ENCODE assay signal across 21 cellular contexts in the genomic region with DNA sequence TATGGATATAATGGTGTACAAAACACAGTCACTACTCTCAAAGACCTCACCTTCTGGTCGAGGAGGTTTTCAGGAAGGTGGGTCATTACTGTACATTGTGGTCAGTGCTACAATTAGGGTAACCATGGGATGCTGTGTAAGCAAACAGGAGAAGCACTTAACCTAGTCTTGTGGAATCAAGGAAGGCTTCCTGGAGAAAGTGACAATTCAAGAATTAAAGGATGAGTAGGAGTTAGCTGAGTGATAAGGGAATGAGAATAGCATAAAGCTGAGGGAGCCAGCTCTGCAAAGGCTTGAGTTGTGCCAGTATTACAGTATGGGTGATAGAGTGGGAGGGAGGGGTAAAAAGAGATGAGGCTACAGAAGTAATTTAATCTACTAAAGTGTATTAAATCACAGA.
"Had no signal": no experiment of that assay in that cellular context is flagged by ENCODE, and none has a peak within 500 bp of the region (broad histone marks: within the 10 kb centered on the region; RNA-seq: fewer than 3 reads in every experiment).

No MANE protein-coding gene starts in this region.

- H3K9me3 ChIP-seq: colonic mucosa, mucosa of descending colon, neutrophil, right atrium auricular region, sigmoid colon, testis, tibial nerve, upper lobe of right lung, vagina had no signal

- H3K4me1 Mint-ChIP-seq: naive thymus-derived CD8-positive, alpha-beta T cell; stimulated activated naive B cell treated with anti-CD40 and anti-IgM and Interleukin-4, amounts not matched to agents 10 μg/mL and 1 μg/mL and 100 μg/mL, for 72 hours; stimulated activated naive CD8-positive, alpha-beta T cell treated with anti-CD3 and anti-CD28 coated beads, Interleukin-15, amount 100 ng/mL, for 72 hours had no signal

- H3K4me3 Mint-ChIP-seq: endodermal cell; naive thymus-derived CD8-positive, alpha-beta T cell; stimulated activated naive B cell treated with anti-CD40 and anti-IgM and Interleukin-4, amounts not matched to agents 10 μg/mL and 1 μg/mL and 100 μg/mL, for 72 hours; stimulated activated naive CD8-positive, alpha-beta T cell treated with anti-CD3 and anti-CD28 coated beads, Interleukin-15, amount 100 ng/mL, for 72 hours had no signal

- H3K27me3 ChIP-seq: colonic mucosa, neutrophil, right atrium auricular region, sigmoid colon, testis, tibial nerve, upper lobe of right lung, vagina had no signal

- H3K4me1 ChIP-seq: colonic mucosa, right atrium auricular region, testis, tibial nerve, upper lobe of right lung, vagina had no signal

- FAIRE-seq: endothelial cell of umbilical vein had no signal

- H3K27me3 Mint-ChIP-seq: stimulated activated naive B cell treated with anti-CD40 and anti-IgM and Interleukin-4, amounts not matched to agents 10 μg/mL and 1 μg/mL and 100 μg/mL, for 72 hours; stimulated activated naive CD8-positive, alpha-beta T cell treated with anti-CD3 and anti-CD28 coated beads, Interleukin-15, amount 100 ng/mL, for 72 hours had no signal

- H3K9me3 Mint-ChIP-seq: endodermal cell; naive thymus-derived CD8-positive, alpha-beta T cell; stimulated activated naive B cell treated with anti-CD40 and anti-IgM and Interleukin-4, amounts not matched to agents 10 μg/mL and 1 μg/mL and 100 μg/mL, for 72 hours; stimulated activated naive CD8-positive, alpha-beta T cell treated with anti-CD3 and anti-CD28 coated beads, Interleukin-15, amount 100 ng/mL, for 72 hours had no signal

- H3K4me3 ChIP-seq: colonic mucosa, mucosa of descending colon, right atrium auricular region, sigmoid colon, skin epidermis, testis, tibial nerve, upper lobe of right lung, vagina had no signal

- H3K36me3 ChIP-seq: colonic mucosa, neutrophil, sigmoid colon, tibial nerve, upper lobe of right lung, vagina had no signal

- ATAC-seq: mucosa of descending colon; naive thymus-derived CD8-positive, alpha-beta T cell; stimulated activated naive B cell treated with anti-CD40 and anti-IgM and Interleukin-4, amounts not matched to agents 10 μg/mL and 1 μg/mL and 100 μg/mL, for 72 hours; stimulated activated naive CD8-positive, alpha-beta T cell treated with anti-CD3 and anti-CD28 coated beads, Interleukin-15, amount 100 ng/mL, for 72 hours; upper lobe of right lung had no signal

- H3K27ac ChIP-seq: colonic mucosa, neutrophil, right atrium auricular region, skin epidermis, testis, tibial nerve, upper lobe of right lung, vagina had no signal

- H3K27ac Mint-ChIP-seq: endodermal cell; stimulated activated naive B cell treated with anti-CD40 and anti-IgM and Interleukin-4, amounts not matched to agents 10 μg/mL and 1 μg/mL and 100 μg/mL, for 72 hours; stimulated activated naive CD8-positive, alpha-beta T cell treated with anti-CD3 and anti-CD28 coated beads, Interleukin-15, amount 100 ng/mL, for 72 hours had no signal

- H3K36me3 Mint-ChIP-seq: naive thymus-derived CD8-positive, alpha-beta T cell; stimulated activated naive B cell treated with anti-CD40 and anti-IgM and Interleukin-4, amounts not matched to agents 10 μg/mL and 1 μg/mL and 100 μg/mL, for 72 hours had no signal

- DNase-seq: colonic mucosa; effector CD4-positive, alpha-beta T cell; endodermal cell; glutamatergic neuron; islet precursor cell; mucosa of descending colon; naive thymus-derived CD8-positive, alpha-beta T cell; posterior cingulate gyrus; sigmoid colon; stimulated activated CD4-positive, alpha-beta T cell treated with anti-CD3 and anti-CD28 coated beads, Interleukin-2, amount 100 ng/mL, for 24 hours; stimulated activated CD4-positive, alpha-beta T cell treated with anti-CD3 and anti-CD28 coated beads, Interleukin-4, amount 100 ng/mL, for 4 hours; stimulated activated naive B cell treated with anti-CD40 and anti-IgM and Interleukin-4, amounts not matched to agents 10 μg/mL and 1 μg/mL and 100 μg/mL, for 72 hours; stimulated activated naive CD8-positive, alpha-beta T cell treated with anti-CD3 and anti-CD28 coated beads, Interleukin-15, amount 100 ng/mL, for 72 hours; testis; upper lobe of right lung had no signal
